8 cellular contexts compared by ENCODE assay signal in genomic region chr17:43125967-43126910, GRCh38. TPM values are rescaled to one million over a fixed set of nuclear protein-coding genes. Genes with fewer than 3 reads are reported as not detected.
DNase-seq lines count a peak whose midpoint lies in the region; ATAC-seq and TF ChIP-seq lines count a peak whose summit lies in the region.

No MANE protein-coding gene starts in this region.

- no peaks in the 10 kb centered on the region for H3K27me3 ChIP-seq in colonic mucosa

- peak overlapping the region; percentile 86 to 99 (median 97) for H3K4me3 Mint-ChIP-seq in naive B cell

- peak overlapping the region; percentile 45 to 95 for H3K9ac ChIP-seq in colonic mucosa (ENCODE audit: low read depth in 2 of 2, low read length in 2 of 2)

- no peaks in the 10 kb centered on the region for H3K4me1 ChIP-seq in colonic mucosa

- H3K27ac ChIP-seq in colonic mucosa = peak overlapping the region; percentile 85

- TF ChIP-seq CTCF in colonic mucosa (IDR thresholded peaks at IDR 0.05) = no peak

- ATAC-seq in naive B cell (ENCODE audit: low read depth in 2 of 2) = no peak
- no peak for ATAC-seq in GM18861 (IDR thresholded peaks at IDR 0.05; ENCODE audit: unreplicated experiment)
- ATAC-seq in GM21528 (IDR thresholded peaks at IDR 0.05; ENCODE audit: low FRiP score, unreplicated experiment) = no peak

- no peaks in the 10 kb centered on the region for H3K27me3 Mint-ChIP-seq in naive B cell

- H3K9me3 ChIP-seq in colonic mucosa = no peaks in the 10 kb centered on the region

- H3K27ac Mint-ChIP-seq in naive B cell = peak overlapping the region in 5 of 6 donors; percentile 41 to 98 (median 97)

- H3K36me3 ChIP-seq in colonic mucosa = no peaks in the 10 kb centered on the region

- intact Hi-C loops in colonic mucosa (cut with DNase I) = no loop called here

- H3K9me3 Mint-ChIP-seq in naive B cell = no peaks in the 10 kb centered on the region

- DNase-seq in ELF-1 (ENCODE audit: low read depth, low spot score) (peak; percentile 87), NOMO-1 treated with DMSO at 0.1 percent for 48 hours (lab: John Stamatoyannopoulos, UW; ENCODE audit: unreplicated experiment) (peak; percentile 32), colonic mucosa (peak; percentile 29), naive B cell (no peak), COLO829 (ENCODE audit: low spot score) (no peak)
- no peak for DNase-seq in stimulated activated naive CD4-positive, alpha-beta T cell treated with Interleukin-2 at 50 U/mL for 16 hours (lab: John Stamatoyannopoulos, UW)

- no peaks in the 10 kb centered on the region for H3K36me3 Mint-ChIP-seq in naive B cell

- peak overlapping the region; percentile 63 for H3K4me3 ChIP-seq in colonic mucosa

- peaks cover 23 to 48% (median 30%) of the 10 kb centered on the region in 3 donors for H3K4me1 Mint-ChIP-seq in naive B cell

RNA-seq across cellular contexts. Expression of gene BRCA1, which starts 1.1 kb away (rescaled TPM):
- 10 to 100 TPM in 1 of 2 donors, 1 to 10 TPM in 1; 9.5 to 44.1 TPM for total RNA-seq in colonic mucosa
- polyA plus RNA-seq in naive B cell (ENCODE audit: low read depth in 6 of 6) = 1 to 10 TPM in 5 of 6 donors, under 1 TPM in 1; 0.14 to 4.7 (median 3.5) TPM

RNA-seq across cellular contexts. Expression of gene NBR1, which starts 44.8 kb away (rescaled TPM):
- total RNA-seq in colonic mucosa = 100 to 1,000 TPM in 1 of 2 donors, 10 to 100 TPM in 1; 92.8 to 159 TPM
- 10 to 100 TPM; 42.9 to 55.5 (median 49.9) TPM for polyA plus RNA-seq in naive B cell (ENCODE audit: low read depth in 6 of 6)

Comparison
In these comparisons a context has a peak if more than half of its experiments do, and no peak if none do; other contexts are left out.
1. DNase-seq: peak in ELF-1 (single experiment), NOMO-1 treated with DMSO at 0.1 percent for 48 hours (single experiment) and colonic mucosa (single experiment); none in naive B cell (single experiment), stimulated activated naive CD4-positive, alpha-beta T cell treated with Interleukin-2 at 50 U/mL for 16 hours (single experiment) and COLO829 (single experiment).